ENCODE assay signal across 6 cellular contexts in the genomic region with DNA sequence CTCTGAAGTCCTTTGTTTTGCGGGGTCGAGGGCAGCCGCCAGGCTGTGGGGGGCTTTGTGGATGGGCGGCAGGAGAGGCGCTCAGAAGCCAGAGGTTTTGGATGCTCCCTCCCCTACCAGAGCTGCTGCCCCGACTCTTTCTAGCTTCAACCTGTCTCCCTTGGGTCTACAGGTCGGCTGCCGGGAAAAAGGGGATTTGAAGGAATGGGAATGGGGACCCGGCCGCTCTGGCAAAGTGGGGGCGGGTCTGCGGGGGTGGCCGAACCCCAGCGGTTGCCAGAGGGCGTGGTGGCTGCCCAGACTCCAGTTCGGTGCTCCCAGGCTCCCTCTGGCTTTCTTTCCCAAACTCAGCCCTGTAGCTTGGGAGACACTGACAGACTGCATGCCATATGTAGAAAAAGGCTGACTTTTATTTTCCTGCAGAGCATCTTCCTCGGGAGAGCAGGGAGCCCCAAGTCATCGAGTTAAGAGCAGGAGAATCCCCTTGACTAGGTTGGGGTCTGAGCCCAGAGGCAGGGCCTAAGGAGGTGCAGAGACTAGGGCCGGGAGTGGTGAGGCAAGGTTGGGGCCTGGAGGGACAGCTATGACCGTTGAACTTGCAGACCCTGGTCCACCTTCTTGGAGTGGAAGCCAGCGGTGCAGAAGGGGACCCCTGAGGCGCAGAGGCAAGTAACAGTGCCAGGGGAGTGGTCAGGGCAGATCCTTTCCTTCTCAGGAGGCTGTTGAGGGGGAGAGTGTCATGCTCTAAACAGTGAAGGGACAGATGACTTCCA. TPM values are rescaled to one million over a fixed set of nuclear protein-coding genes. Genes with fewer than 3 reads are reported as not detected.
DNase-seq lines count a peak whose midpoint lies in the region; ATAC-seq and TF ChIP-seq lines count a peak whose summit lies in the region.

No MANE protein-coding gene starts in this region.

- TF ChIP-seq POLR2A in GM18951 (IDR thresholded peaks at IDR 0.05; ENCODE audit: extremely low read depth, insufficient read depth, insufficient read length): peak; percentile 57

- H3K4me3 Mint-ChIP-seq in activated T-helper 17 cell treated with anti-CD3 and anti-CD28 coated beads, Interleukin-2, amount 50 U/mL, for 72 hours: peak overlapping the region; percentile 98
- peak overlapping the region; percentile 98 for H3K4me3 Mint-ChIP-seq in memory B cell

- H3K36me3 Mint-ChIP-seq in activated T-helper 17 cell treated with anti-CD3 and anti-CD28 coated beads, Interleukin-2, amount 50 U/mL, for 72 hours (ENCODE audit: low read depth): peaks cover 65% of the 10 kb centered on the region
- peaks cover 27% of the 10 kb centered on the region for H3K36me3 Mint-ChIP-seq in memory B cell

- ATAC-seq in activated T-helper 17 cell treated with anti-CD3 and anti-CD28 coated beads, Interleukin-2, amount 50 U/mL, for 72 hours (replicated peaks): no peak
- no peak for ATAC-seq in memory B cell (ENCODE audit: low read depth)
- ATAC-seq in HG03159 (IDR thresholded peaks at IDR 0.05; ENCODE audit: unreplicated experiment): no peak

- H3K9me3 Mint-ChIP-seq in activated T-helper 17 cell treated with anti-CD3 and anti-CD28 coated beads, Interleukin-2, amount 50 U/mL, for 72 hours: no peaks in the 10 kb centered on the region
- no peaks in the 10 kb centered on the region for H3K9me3 Mint-ChIP-seq in memory B cell

- no peaks in the 10 kb centered on the region for H3K27me3 Mint-ChIP-seq in activated T-helper 17 cell treated with anti-CD3 and anti-CD28 coated beads, Interleukin-2, amount 50 U/mL, for 72 hours
- H3K27me3 Mint-ChIP-seq in memory B cell: no peaks in the 10 kb centered on the region

- in situ Hi-C loops in GM18951 (cut with MboI; ENCODE audit: low sequenced_read_pairs, unreplicated experiment): no loop called here

- peak overlapping the region; percentile 97 for H3K27ac Mint-ChIP-seq in activated T-helper 17 cell treated with anti-CD3 and anti-CD28 coated beads, Interleukin-2, amount 50 U/mL, for 72 hours
- H3K27ac Mint-ChIP-seq in memory B cell: peak overlapping the region; percentile 90

- H3K4me1 Mint-ChIP-seq in activated T-helper 17 cell treated with anti-CD3 and anti-CD28 coated beads, Interleukin-2, amount 50 U/mL, for 72 hours: peaks cover 23% of the 10 kb centered on the region
- H3K4me1 Mint-ChIP-seq in memory B cell: peaks cover 48% of the 10 kb centered on the region

- DNase-seq in memory B cell (ENCODE audit: low spot score in 2 of 2) (peak in 1 of 2 donors; percentile 42), CD1c-positive myeloid dendritic cell (ENCODE audit: extremely low spot score) (no peak)
- DNase-seq in stimulated activated CD4-positive, alpha-beta T cell treated with anti-CD3 and anti-CD28 coated beads, Interleukin-15, amount 100 ng/mL, for 24 hours: no peak

RNA-seq across cellular contexts. Expression of a gene that starts 1.4 kb away (rescaled TPM):
- 100 to 1,000 TPM; 190 to 238 TPM for total RNA-seq in activated T-helper 17 cell treated with anti-CD3 and anti-CD28 coated beads, Interleukin-2, amount 50 U/mL, for 72 hours

RNA-seq across cellular contexts. Expression of a gene that starts 2.9 kb away (rescaled TPM):
- 10 to 100 TPM; 26.0 to 36.9 TPM for total RNA-seq in activated T-helper 17 cell treated with anti-CD3 and anti-CD28 coated beads, Interleukin-2, amount 50 U/mL, for 72 hours

RNA-seq across cellular contexts. Expression of a gene that starts 15.0 kb away (rescaled TPM):
- total RNA-seq in activated T-helper 17 cell treated with anti-CD3 and anti-CD28 coated beads, Interleukin-2, amount 50 U/mL, for 72 hours: 10 to 100 TPM; 27.4 to 40.0 TPM

RNA-seq across cellular contexts. Expression of a gene that starts 29.2 kb away (rescaled TPM):
- total RNA-seq in activated T-helper 17 cell treated with anti-CD3 and anti-CD28 coated beads, Interleukin-2, amount 50 U/mL, for 72 hours: 10 to 100 TPM; 57.4 to 82.1 TPM

RNA-seq across cellular contexts. Expression of a gene that starts 32.3 kb away (rescaled TPM):
- total RNA-seq in activated T-helper 17 cell treated with anti-CD3 and anti-CD28 coated beads, Interleukin-2, amount 50 U/mL, for 72 hours: 1,000 to 10,000 TPM; 1,139 to 1,437 TPM
